Comparison of ENCODE assay signal across 31 cellular contexts in the genomic region with DNA sequence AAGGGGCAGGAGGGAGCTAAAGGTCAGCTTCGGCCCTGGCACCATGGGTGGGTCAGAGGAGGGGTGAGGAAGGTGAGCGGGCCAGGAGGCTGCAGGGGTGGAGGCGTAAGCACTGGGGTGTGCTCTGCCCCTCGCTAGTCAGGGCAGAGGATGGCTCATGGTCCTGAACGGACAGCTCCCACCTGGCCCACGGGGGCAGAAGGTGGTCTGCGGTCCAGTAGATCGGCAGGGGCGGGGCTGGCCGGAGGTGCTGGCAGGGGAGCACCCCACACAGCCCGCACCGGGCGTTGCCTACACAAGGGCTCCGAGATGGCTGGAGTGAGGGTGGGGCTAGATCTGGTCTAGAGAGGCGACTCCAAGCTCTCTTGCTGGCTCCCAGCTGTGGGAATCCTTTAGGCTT. TPM values are rescaled to one million over a fixed set of nuclear protein-coding genes. Genes with fewer than 3 reads are reported as not detected.
DNase-seq lines count a peak whose midpoint lies in the region; ATAC-seq, FAIRE-seq and TF ChIP-seq lines count a peak whose summit lies in the region.
"Had no signal": no experiment of that assay in that cellular context is flagged by ENCODE, and none has a peak within 500 bp of the region (broad histone marks: within the 10 kb centered on the region; RNA-seq: fewer than 3 reads in every experiment).

No MANE protein-coding gene starts in this region.

- no peak overlapping the region for H3K27ac ChIP-seq in K562 (ENCODE audit: extremely low read depth, low read depth, low read length)
- H3K27ac ChIP-seq: cardiac muscle cell, colonic mucosa, KMS-11, left lung, pancreas, PC-9, skin epidermis had no signal

- H2AFZ ChIP-seq in K562 (ENCODE audit: low read depth, low read length): no peak overlapping the region
- H2AFZ ChIP-seq: PC-9 had no signal

- no peaks in the 10 kb centered on the region for H3K36me3 ChIP-seq in K562 (ENCODE audit: control insufficient read depth, insufficient read depth, low read length)
- H3K36me3 ChIP-seq: cardiac muscle cell, colonic mucosa, left lung, MG63, pancreas had no signal

- H3K79me2 ChIP-seq in K562 (ENCODE audit: control insufficient read depth, insufficient read depth, low read length): no peaks in the 10 kb centered on the region

- DNase-seq in ELF-1 (ENCODE audit: low read depth, low spot score): peak; percentile 64
- peak in 2 of 4 experiments; percentile 72 to 76 for DNase-seq in K562 (ENCODE audit: extremely low read depth in 1 of 4, low spot score in 3 of 4)
- peak; percentile 88 for DNase-seq in left kidney (ENCODE audit: low read depth, low spot score)
- DNase-seq in activated gamma-delta T cell treated with Interleukin-2 at 50 U/mL for 16 hours: no peak
- DNase-seq in activated T-cell treated with anti-CD3 and anti-CD28 coated beads, Interleukin-2, amount 50 U/mL, for 48 hours: no peak
- DNase-seq: activated CD4-positive, alpha-beta memory T cell treated with anti-CD3 and anti-CD28 coated beads, Interleukin-2, amount 10 ng/mL, durations not matched to agents 7 days and 5 days; activated CD4-positive, alpha-beta T cell treated with anti-CD3 and anti-CD28 coated beads for 1 hour; activated naive CD4-positive, alpha-beta T cell treated with anti-CD3 and anti-CD28 coated beads, Interleukin-2, amount 50 U/mL, for 16 hours; colonic mucosa; effector memory CD4-positive, alpha-beta T cell; hypothalamus; left lung; mesenchymal stem cell; MG63; NCI-H1105 treated with DMSO at 0.1 percent for 48 hours; NCI-H1930; NCI-H526; PC-9; Right ventricle myocardium superior; stimulated activated naive CD4-positive, alpha-beta T cell; T-helper 2 cell had no signal

- POLR2A ChIA-PET in K562 (lab: Yijun Ruan, JAX): interaction anchor here (1.3 kb wide), 1 partner anchor 13 kb away, joined by 10 read pairs; no protein-coding TSS in a partner anchor

- H4K20me1 ChIP-seq in K562 (replicated peaks; ENCODE audit: control insufficient read depth, insufficient read depth, low read length): peaks cover 43% of the 10 kb centered on the region

- no peak for TF ChIP-seq CTCF in K562 (IDR thresholded peaks at IDR 0.05 in 2 of 3, conservative IDR thresholded peaks at IDR 0.05 in 1 of 3; ENCODE audit: insufficient read depth in 2 of 3, low read depth in 1 of 3, low read length in 3 of 3)

- ATAC-seq in K562 (peak; percentile 25; the same call in 1 of the 3 replicates), GM19455 (IDR thresholded peaks at IDR 0.05; ENCODE audit: unreplicated experiment) (no peak)
- ATAC-seq: activated T-helper 17 cell treated with anti-CD3 and anti-CD28 coated beads, Interleukin-2, amount 50 U/mL, for 72 hours; left lung; pancreas had no signal

- TF ChIP-seq RAD21 in K562 (CRISPR knock-in tag; conservative IDR thresholded peaks at IDR 0.05 in 1 of 2, IDR thresholded peaks at IDR 0.05 in 1 of 2): no peak

- H3K4me2 ChIP-seq in K562 (ENCODE audit: insufficient read depth, low read length): no peak overlapping the region
- H3K4me2 ChIP-seq: KMS-11, PC-9 had no signal

- no peak for TF ChIP-seq EP300 in K562 (IDR thresholded peaks at IDR 0.05; ENCODE audit: low read length)

- 2% methylated on average over 14 of the region's 15 CpGs for WGBS in K562 (ENCODE audit: insufficient coverage, low coverage, missing lambda C conversion rate)

- TF ChIP-seq POLR2A in K562 (conservative IDR thresholded peaks at IDR 0.05): no peak

- FAIRE-seq in K562 (lab: Jason Lieb, UNC): no peak
- FAIRE-seq: GM12891, pancreas had no signal

- no peak overlapping the region for H3K9ac ChIP-seq in K562 (ENCODE audit: insufficient read depth in 1 of 2, low read depth in 2 of 2, low read length in 2 of 2)
- H3K9ac ChIP-seq: KMS-11 had no signal

- BruUV-seq in K562 (replicated peaks; lab: Mats Ljungman, UMichigan): no TSS peak

- no peak overlapping the region for H3K4me3 ChIP-seq in K562
- H3K4me3 ChIP-seq: cardiac muscle cell, colonic mucosa, left lung, MG63, pancreas, PC-9, skin epidermis had no signal

- peaks cover 77 to 90% of the 10 kb centered on the region in 2 experiments; a peak in 4 of 5 replicates for H3K27me3 ChIP-seq in K562 (ENCODE audit: control insufficient read depth in 2 of 2, insufficient read depth in 2 of 2, low read length in 2 of 2)

- no peaks in the 10 kb centered on the region for H3K9me1 ChIP-seq in K562 (ENCODE audit: control insufficient read depth, insufficient read depth, low read length)

- H3K4me1 ChIP-seq in K562 (replicated peaks in 1 of 2; ENCODE audit: control insufficient read depth in 2 of 2, insufficient read depth in 2 of 2, low read length in 2 of 2): peaks cover 0 to 7% of the 10 kb centered on the region in 2 experiments; a peak in 1 of 5 replicates
- H3K4me1 ChIP-seq: colonic mucosa, left lung, pancreas had no signal

- intact Hi-C loops in K562 (cut with micrococcal nuclease): no loop called here

- CTCF ChIA-PET in K562 (lab: Yijun Ruan, JAX; ENCODE audit: low intra/inter-chr PET ratio): interaction anchor here (0.5 kb wide), 1 partner anchor 33 kb away, joined by 4 read pairs; no protein-coding TSS in a partner anchor

- no peaks in the 10 kb centered on the region for H3K9me3 ChIP-seq in K562 (replicated peaks; ENCODE audit: control insufficient read depth, insufficient read depth, low read depth, low read length)
- H3K9me3 ChIP-seq: colonic mucosa, left lung, MG63, pancreas had no signal

- in situ Hi-C loops in K562 (cut with MboI): no loop called here

TF ChIP-seq in K562, 482 proteins besides CTCF, POLR2A, EP300 and RAD21 (continues in another document):
- TF ChIP-seq EHMT2 (IDR thresholded peaks at IDR 0.05) (peak; percentile 88), MIER1 (IDR thresholded peaks at IDR 0.05; ENCODE audit: low read depth) (peak; percentile 81; the same call in 1 of the 2 replicates), ZKSCAN1 (IDR thresholded peaks at IDR 0.05; ENCODE audit: low read depth, low read length) (no peak)

RNA-seq across cellular contexts. Expression of a gene that starts 8.2 kb away (rescaled TPM):
- polyA plus RNA-seq in PFSK-1 (2012; ENCODE audit: insufficient read length, low read depth): 29.6 TPM
- not detected in 2 replicates for total RNA-seq in K562 (2011; cell fraction: chromatin; rRNA removed; ENCODE audit: low replicate concordance)
- total RNA-seq in K562 (2011; cell fraction: nucleolus; rRNA removed): not detected in 2 replicates
- total RNA-seq in K562 (2011; cell fraction: nucleoplasm; rRNA removed): not detected in 2 replicates
- total RNA-seq in K562 (2014; rRNA removed) (not detected in 2 replicates), K562 (2014; rRNA removed; fragmentation: Illumina TruSeq; extraction: Trizol) (not detected in 2 replicates), K562 (2015; rRNA removed; fragmentation: Illumina TruSeq; extraction: Trizol) (not detected in 2 replicates), K562 (2021) (0.04 TPM in 1 of 2 replicates, not detected in the other)
- polyA plus RNA-seq in K562 (2011; rRNA removed) (not detected in 2 replicates), K562 (2014; fragmentation: Illumina TruSeq; extraction: Trizol) (not detected in 2 replicates), K562 (2014; fragmentation: Nextera tagmentation; extraction: Ambion mirVana) (not detected), K562 (2014; rRNA removed) (not detected in 2 replicates)
- not detected in 2 replicates for polyA plus RNA-seq in K562 (2011; cell fraction: cytosol; rRNA removed)
- 0.03 TPM in 1 of 2 replicates, not detected in the other for polyA plus RNA-seq in K562 (2011; cell fraction: nucleus; rRNA removed)
- polyA plus RNA-seq in K562 (2012): not detected in 2 replicates
- polyA minus RNA-seq in K562 (2011; rRNA and poly(A)+ RNA removed): not detected in 2 replicates
- polyA minus RNA-seq in K562 (2011; cell fraction: cytosol; rRNA and poly(A)+ RNA removed): 0.19 TPM in 1 of 2 replicates, not detected in the other
- polyA minus RNA-seq in K562 (2011; cell fraction: nucleus; rRNA and poly(A)+ RNA removed): under 0.01 TPM in 1 of 2 replicates, not detected in the other
- total RNA-seq: cardiac muscle cell, epithelial cell of proximal tubule, renal cortical epithelial cell, Right ventricle myocardium superior had no signal
- polyA plus RNA-seq: cardiac muscle cell had no signal

RNA-seq across cellular contexts. Expression of a gene that starts 53.3 kb away (rescaled TPM):
- polyA plus RNA-seq in PFSK-1 (2012; ENCODE audit: insufficient read length, low read depth): 53.8 TPM
- total RNA-seq in K562 (2011; cell fraction: chromatin; rRNA removed; ENCODE audit: low replicate concordance): 28.5 and 57.0 TPM in 2 replicates
- total RNA-seq in K562 (2011; cell fraction: nucleolus; rRNA removed): 34.7 and 37.9 TPM in 2 replicates
- total RNA-seq in K562 (2011; cell fraction: nucleoplasm; rRNA removed): 40.0 and 51.1 TPM in 2 replicates
- total RNA-seq in K562 (2014; rRNA removed): 3.1 and 5.2 TPM in 2 replicates
- total RNA-seq in K562 (2014; rRNA removed; fragmentation: Illumina TruSeq; extraction: Trizol): 2.0 and 2.3 TPM in 2 replicates
- total RNA-seq in K562 (2015; rRNA removed; fragmentation: Illumina TruSeq; extraction: Trizol): 2.8 and 3.7 TPM in 2 replicates
- 7.1 and 7.3 TPM in 2 replicates for total RNA-seq in K562 (2021)
- 7.9 and 8.2 TPM in 2 replicates for polyA plus RNA-seq in K562 (2011; rRNA removed)
- polyA plus RNA-seq in K562 (2011; cell fraction: cytosol; rRNA removed): 6.6 and 8.3 TPM in 2 replicates
- 11.9 and 21.5 TPM in 2 replicates for polyA plus RNA-seq in K562 (2011; cell fraction: nucleus; rRNA removed)
- 7.7 and 9.4 TPM in 2 replicates for polyA plus RNA-seq in K562 (2012)
- 4.3 and 5.0 TPM in 2 replicates for polyA plus RNA-seq in K562 (2014; fragmentation: Illumina TruSeq; extraction: Trizol)
- polyA plus RNA-seq in K562 (2014; fragmentation: Nextera tagmentation; extraction: Ambion mirVana): 1 to 10 TPM; 1.2 to 3.2 TPM
- polyA plus RNA-seq in K562 (2014; rRNA removed): 3.8 and 5.6 TPM in 2 replicates
- polyA minus RNA-seq in K562 (2011; rRNA and poly(A)+ RNA removed): 5.5 and 6.0 TPM in 2 replicates
- polyA minus RNA-seq in K562 (2011; cell fraction: cytosol; rRNA and poly(A)+ RNA removed): 2.5 and 3.7 TPM in 2 replicates
- polyA minus RNA-seq in K562 (2011; cell fraction: nucleus; rRNA and poly(A)+ RNA removed): 8.9 and 14.3 TPM in 2 replicates

Comparison
In these comparisons a context has a peak if more than half of its experiments do, and no peak if none do; other contexts are left out.
1. DNase-seq: peak in ELF-1 (single experiment) and left kidney (single experiment); none in activated gamma-delta T cell treated with Interleukin-2 at 50 U/mL for 16 hours (single experiment) and activated T-cell treated with anti-CD3 and anti-CD28 coated beads, Interleukin-2, amount 50 U/mL, for 48 hours (0 of 2).